In the genomic region with DNA sequence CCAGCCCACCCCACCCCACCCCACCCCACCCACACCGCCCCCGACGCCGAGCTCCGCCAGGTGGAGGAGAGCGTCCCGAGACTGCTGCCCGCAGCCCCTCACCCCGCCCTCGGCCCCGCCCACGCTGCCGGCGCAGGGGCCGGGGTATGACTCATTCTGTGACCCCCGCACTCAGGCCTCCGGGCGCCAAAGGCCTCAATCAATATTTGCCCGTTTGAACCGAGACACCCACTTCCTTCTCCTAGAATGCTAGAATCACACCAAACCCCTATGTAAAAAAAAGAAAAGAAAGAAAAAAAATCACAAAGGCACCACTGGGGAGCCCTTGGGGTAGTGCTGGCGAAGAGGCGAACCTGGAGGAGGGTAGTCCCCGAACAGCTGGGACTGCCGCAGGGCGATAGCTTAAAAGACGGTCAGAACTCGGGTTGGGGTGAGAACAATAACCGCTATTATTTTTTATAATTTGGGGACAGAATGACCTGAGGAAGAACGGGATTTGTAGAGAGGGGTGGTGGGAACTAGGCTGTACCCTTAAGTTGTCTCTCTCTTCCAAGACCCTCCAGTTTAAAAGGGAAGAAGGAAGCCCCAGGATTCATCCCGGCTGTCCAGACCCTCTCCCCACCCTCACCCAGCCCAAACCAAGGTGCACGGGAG, we compare ENCODE assay signal across 9 cellular contexts. TPM values are rescaled to one million over a fixed set of nuclear protein-coding genes. Genes with fewer than 3 reads are reported as not detected.
DNase-seq lines count a peak whose midpoint lies in the region; ATAC-seq, FAIRE-seq and TF ChIP-seq lines count a peak whose summit lies in the region.
"Had no signal": no experiment of that assay in that cellular context is flagged by ENCODE, and none has a peak within 500 bp of the region (broad histone marks: within the 10 kb centered on the region; RNA-seq: fewer than 3 reads in every experiment).

No MANE protein-coding gene starts in this region.

- H3K79me2 ChIP-seq in PC-9 (ENCODE audit: low read depth) (peaks cover 80% of the 10 kb centered on the region), K562 (ENCODE audit: control insufficient read depth, insufficient read depth, low read length) (peaks cover 44% of the 10 kb centered on the region)

- TF ChIP-seq CTCF in PC-9 (conservative IDR thresholded peaks at IDR 0.05) (no peak), K562 (IDR thresholded peaks at IDR 0.05 in 2 of 3, conservative IDR thresholded peaks at IDR 0.05 in 1 of 3; ENCODE audit: insufficient read depth in 2 of 3, low read depth in 1 of 3, low read length in 3 of 3) (peak in 1 of 3 experiments; percentile 12; a peak in 1 of 6 replicates)

- H3K9ac ChIP-seq in K562 (ENCODE audit: insufficient read depth in 1 of 2, low read depth in 2 of 2, low read length in 2 of 2) = peak overlapping the region; percentile 81 to 97

- H3K4me3 ChIP-seq in PC-9 = peak overlapping the region; percentile 100
- H3K4me3 ChIP-seq in K562 = peak overlapping the region; percentile 58

- no peak for FAIRE-seq in K562 (lab: Jason Lieb, UNC)

- peak; percentile 48 for ATAC-seq in HG02763 (IDR thresholded peaks at IDR 0.05; ENCODE audit: unreplicated experiment)
- peak; percentile 75 for ATAC-seq in K562
- peak; percentile 44 for ATAC-seq in left colon
- peak; percentile 61 to 67 for ATAC-seq in stimulated activated naive B cell treated with anti-CD40 and anti-IgM and Interleukin-4, amounts not matched to agents 10 μg/mL and 1 μg/mL and 100 μg/mL, for 72 hours (replicated peaks)
- ATAC-seq in GM18868 (IDR thresholded peaks at IDR 0.05; ENCODE audit: unreplicated experiment) = no peak

- no peaks in the 10 kb centered on the region for H3K36me3 Mint-ChIP-seq in stimulated activated naive B cell treated with anti-CD40 and anti-IgM and Interleukin-4, amounts not matched to agents 10 μg/mL and 1 μg/mL and 100 μg/mL, for 72 hours

- H4K20me1 ChIP-seq in PC-9 (ENCODE audit: insufficient read depth) (peaks cover 55% of the 10 kb centered on the region), K562 (replicated peaks; ENCODE audit: control insufficient read depth, insufficient read depth, low read length) (no peaks in the 10 kb centered on the region)

- no peaks in the 10 kb centered on the region for H3K9me3 Mint-ChIP-seq in stimulated activated naive B cell treated with anti-CD40 and anti-IgM and Interleukin-4, amounts not matched to agents 10 μg/mL and 1 μg/mL and 100 μg/mL, for 72 hours

- in situ Hi-C loops in K562 (cut with MboI) = no loop called here

- H3K4me2 ChIP-seq in PC-9 (peak overlapping the region; percentile 100), K562 (ENCODE audit: insufficient read depth, low read length) (peak overlapping the region; percentile 88)

- DNase-seq in ELR (ENCODE audit: low read depth) (peak; percentile 69), PC-9 (peak; percentile 62 to 73), K562 (ENCODE audit: extremely low read depth in 1 of 4, low spot score in 3 of 4) (peak; percentile 88 to 91 (median 90)), left colon (no peak)
- peak; percentile 16 for DNase-seq in stimulated activated naive B cell treated with anti-CD40 and anti-IgM and Interleukin-4, amounts not matched to agents 10 μg/mL and 1 μg/mL and 100 μg/mL, for 72 hours
- no peak for DNase-seq in NK-92 treated with Interleukin-12 subunit alpha and Interleukin-12 subunit beta, amount 100 ng/mL, for 24 hours (lab: John Stamatoyannopoulos, UW)

- H3K9me3 ChIP-seq in PC-9 (ENCODE audit: insufficient read depth, low read depth) = no peaks in the 10 kb centered on the region
- no peaks in the 10 kb centered on the region for H3K9me3 ChIP-seq in K562 (replicated peaks; ENCODE audit: control insufficient read depth, insufficient read depth, low read depth, low read length)

- H3K36me3 ChIP-seq in PC-9 (ENCODE audit: low read depth) = peaks cover 49% of the 10 kb centered on the region
- H3K36me3 ChIP-seq in K562 (ENCODE audit: control insufficient read depth, insufficient read depth, low read length) = peaks cover 36% of the 10 kb centered on the region; the same call in 2 of the 3 replicates

- peaks cover 69% of the 10 kb centered on the region for H3K4me1 ChIP-seq in PC-9 (replicated peaks; ENCODE audit: insufficient read depth)
- H3K4me1 ChIP-seq in K562 (replicated peaks in 1 of 2; ENCODE audit: control insufficient read depth in 2 of 2, insufficient read depth in 2 of 2, low read length in 2 of 2) = peaks cover 46 to 56% of the 10 kb centered on the region in 2 experiments

- H3K27me3 ChIP-seq in PC-9 (ENCODE audit: insufficient read depth, low read depth) = no peaks in the 10 kb centered on the region
- no peaks in the 10 kb centered on the region for H3K27me3 ChIP-seq in K562 (ENCODE audit: control insufficient read depth in 2 of 2, insufficient read depth in 2 of 2, low read length in 2 of 2)

- H3K27ac Mint-ChIP-seq in stimulated activated naive B cell treated with anti-CD40 and anti-IgM and Interleukin-4, amounts not matched to agents 10 μg/mL and 1 μg/mL and 100 μg/mL, for 72 hours = peak overlapping the region; percentile 56

- BruUV-seq in PC-9 (replicated peaks; lab: Mats Ljungman, UMichigan) = TSS peak; percentile 53
- BruUV-seq in K562 (replicated peaks; lab: Mats Ljungman, UMichigan) = TSS peak; percentile 94

- H3K9me1 ChIP-seq in K562 (ENCODE audit: control insufficient read depth, insufficient read depth, low read length) = peaks cover 3% of the 10 kb centered on the region

- CTCF ChIA-PET in PC-9 (lab: Charles Lee) = interaction anchor here (1.3 kb wide), 1 partner anchor 53 kb away, joined by 7 read pairs; no protein-coding TSS in a partner anchor
- CTCF ChIA-PET in K562 (lab: Yijun Ruan, JAX; ENCODE audit: low intra/inter-chr PET ratio) = interaction anchor here (0.7 to 3.6 kb wide), 4 partner anchors 19 to 463 kb away, joined by 3 to 29 read pairs (median 6); no protein-coding TSS in a partner anchor

- 0% methylated on average over 14 of the region's 31 CpGs for WGBS in K562 (ENCODE audit: insufficient coverage, low coverage, missing lambda C conversion rate)

- peaks cover 2 to 19% of the 10 kb centered on the region in 2 donors for H3K4me1 Mint-ChIP-seq in stimulated activated naive B cell treated with anti-CD40 and anti-IgM and Interleukin-4, amounts not matched to agents 10 μg/mL and 1 μg/mL and 100 μg/mL, for 72 hours

- POLR2A ChIA-PET in PC-9 (lab: Charles Lee; ENCODE audit: unreplicated experiment) (interaction anchor here (0.6 to 5.7 kb wide), 12 partner anchors 9 to 757 kb away, joined by 4 to 354 read pairs (median 11); partner anchors contain the start of gene KRT18), K562 (lab: Yijun Ruan, JAX) (interaction anchor here (0.6 to 4.2 kb wide), 13 partner anchors 8 to 111 kb away, joined by 3 to 35 read pairs (median 4); partner anchors contain the start of gene KRT18)

- intact Hi-C loops in PC-9 (cut with micrococcal nuclease; ENCODE audit: unreplicated experiment) (no loop called here), K562 (cut with micrococcal nuclease) (no loop called here), left colon (cut with DNase I, micrococcal nuclease) (no loop called here)

- peaks cover 24 to 38% of the 10 kb centered on the region in 2 donors for H3K27me3 Mint-ChIP-seq in stimulated activated naive B cell treated with anti-CD40 and anti-IgM and Interleukin-4, amounts not matched to agents 10 μg/mL and 1 μg/mL and 100 μg/mL, for 72 hours

- peaks cover 90% of the 10 kb centered on the region for H3F3A ChIP-seq in PC-9 (ENCODE audit: insufficient read depth, low read depth)

- TF ChIP-seq RAD21 in K562 (CRISPR knock-in tag; conservative IDR thresholded peaks at IDR 0.05 in 1 of 2, IDR thresholded peaks at IDR 0.05 in 1 of 2) = no peak

- peak overlapping the region; percentile 93 for H3K27ac ChIP-seq in PC-9
- peak overlapping the region; percentile 76 for H3K27ac ChIP-seq in K562 (ENCODE audit: extremely low read depth, low read depth, low read length)

- TF ChIP-seq POLR2A in K562 (conservative IDR thresholded peaks at IDR 0.05) = peak; percentile 66

- H3K9me2 ChIP-seq in PC-9 (ENCODE audit: insufficient read depth) = no peaks in the 10 kb centered on the region

- H3K4me3 Mint-ChIP-seq in stimulated activated naive B cell treated with anti-CD40 and anti-IgM and Interleukin-4, amounts not matched to agents 10 μg/mL and 1 μg/mL and 100 μg/mL, for 72 hours = peak overlapping the region; percentile 64 to 73

- TF ChIP-seq EP300 in K562 (IDR thresholded peaks at IDR 0.05; ENCODE audit: low read length) = peak; percentile 51

- H2AFZ ChIP-seq in PC-9 = no peak overlapping the region; the same call in 1 of the 2 replicates
- peak overlapping the region; percentile 74 for H2AFZ ChIP-seq in K562 (ENCODE audit: low read depth, low read length)

RNA-seq across cellular contexts. Expression of gene KRT8, which starts 0.9 kb away (rescaled TPM):
- total RNA-seq in PC-9 (2021) (2,689 and 2,962 TPM in 2 replicates), K562 (2014; rRNA removed) (262 and 326 TPM in 2 replicates), K562 (2014; rRNA removed; fragmentation: Illumina TruSeq; extraction: Trizol) (157 and 159 TPM in 2 replicates), K562 (2015; rRNA removed; fragmentation: Illumina TruSeq; extraction: Trizol) (193 and 197 TPM in 2 replicates), K562 (2021) (364 and 392 TPM in 2 replicates), left colon (1,000 to 10,000 TPM; 4,047 to 4,291 TPM)
- 132 and 303 TPM in 2 replicates for total RNA-seq in K562 (2011; cell fraction: chromatin; rRNA removed; ENCODE audit: low replicate concordance)
- total RNA-seq in K562 (2011; cell fraction: nucleolus; rRNA removed) = 225 and 301 TPM in 2 replicates
- 196 and 242 TPM in 2 replicates for total RNA-seq in K562 (2011; cell fraction: nucleoplasm; rRNA removed)
- polyA plus RNA-seq in K562 (2011; rRNA removed) (616 and 661 TPM in 2 replicates), K562 (2014; fragmentation: Illumina TruSeq; extraction: Trizol) (260 and 315 TPM in 2 replicates), K562 (2014; fragmentation: Nextera tagmentation; extraction: Ambion mirVana) (10 to 100 TPM; 41.5 to 49.8 TPM), K562 (2014; rRNA removed) (388 and 435 TPM in 2 replicates)
- 730 and 1,428 TPM in 2 replicates for polyA plus RNA-seq in K562 (2011; cell fraction: cytosol; rRNA removed)
- polyA plus RNA-seq in K562 (2011; cell fraction: nucleus; rRNA removed) = 253 and 293 TPM in 2 replicates
- polyA plus RNA-seq in K562 (2012) = 420 and 432 TPM in 2 replicates
- 930 and 1,077 TPM in 2 replicates for polyA minus RNA-seq in K562 (2011; rRNA and poly(A)+ RNA removed)
- 578 and 629 TPM in 2 replicates for polyA minus RNA-seq in K562 (2011; cell fraction: cytosol; rRNA and poly(A)+ RNA removed)
- 134 and 183 TPM in 2 replicates for polyA minus RNA-seq in K562 (2011; cell fraction: nucleus; rRNA and poly(A)+ RNA removed)

RNA-seq across cellular contexts. Expression of gene KRT18, which starts 44.9 kb away (rescaled TPM):
- 2,869 and 2,977 TPM in 2 replicates for total RNA-seq in PC-9 (2021)
- 104 and 217 TPM in 2 replicates for total RNA-seq in K562 (2011; cell fraction: chromatin; rRNA removed; ENCODE audit: low replicate concordance)
- total RNA-seq in K562 (2011; cell fraction: nucleolus; rRNA removed) = 123 and 155 TPM in 2 replicates
- 141 and 184 TPM in 2 replicates for total RNA-seq in K562 (2011; cell fraction: nucleoplasm; rRNA removed)
- total RNA-seq in K562 (2014; rRNA removed) = 486 and 561 TPM in 2 replicates
- total RNA-seq in K562 (2014; rRNA removed; fragmentation: Illumina TruSeq; extraction: Trizol) = 206 and 246 TPM in 2 replicates
- total RNA-seq in K562 (2015; rRNA removed; fragmentation: Illumina TruSeq; extraction: Trizol) = 279 and 281 TPM in 2 replicates
- total RNA-seq in K562 (2021) = 332 and 346 TPM in 2 replicates
- 349 and 358 TPM in 2 replicates for polyA plus RNA-seq in K562 (2011; rRNA removed)
- polyA plus RNA-seq in K562 (2011; cell fraction: cytosol; rRNA removed) = 448 and 603 TPM in 2 replicates
- 384 and 542 TPM in 2 replicates for polyA plus RNA-seq in K562 (2011; cell fraction: nucleus; rRNA removed)
- 369 and 519 TPM in 2 replicates for polyA plus RNA-seq in K562 (2012)
- polyA plus RNA-seq in K562 (2014; fragmentation: Illumina TruSeq; extraction: Trizol) = 323 and 346 TPM in 2 replicates
- 10 to 100 TPM; 26.3 to 34.2 TPM for polyA plus RNA-seq in K562 (2014; fragmentation: Nextera tagmentation; extraction: Ambion mirVana)
- polyA plus RNA-seq in K562 (2014; rRNA removed) = 231 and 235 TPM in 2 replicates
- 306 and 320 TPM in 2 replicates for polyA minus RNA-seq in K562 (2011; rRNA and poly(A)+ RNA removed)
- 439 and 476 TPM in 2 replicates for polyA minus RNA-seq in K562 (2011; cell fraction: cytosol; rRNA and poly(A)+ RNA removed)
- polyA minus RNA-seq in K562 (2011; cell fraction: nucleus; rRNA and poly(A)+ RNA removed) = 86.2 and 137 TPM in 2 replicates
- total RNA-seq in left colon = 100 to 1,000 TPM; 815 to 912 TPM

RNA-seq across cellular contexts. Expression of gene KRT78, which starts 55.2 kb away (rescaled TPM):
- total RNA-seq in PC-9 (2021) (1.5 and 1.7 TPM in 2 replicates), K562 (2014; rRNA removed) (not detected in 2 replicates), K562 (2014; rRNA removed; fragmentation: Illumina TruSeq; extraction: Trizol) (not detected in 2 replicates), K562 (2015; rRNA removed; fragmentation: Illumina TruSeq; extraction: Trizol) (not detected in 2 replicates), K562 (2021) (not detected in 2 replicates), left colon (not detected)
- not detected in 2 replicates for total RNA-seq in K562 (2011; cell fraction: chromatin; rRNA removed; ENCODE audit: low replicate concordance)
- not detected in 2 replicates for total RNA-seq in K562 (2011; cell fraction: nucleolus; rRNA removed)
- total RNA-seq in K562 (2011; cell fraction: nucleoplasm; rRNA removed) = not detected in 2 replicates
- polyA plus RNA-seq in K562 (2011; rRNA removed) (0.08 TPM in 1 of 2 replicates, not detected in the other), K562 (2014; fragmentation: Illumina TruSeq; extraction: Trizol) (not detected in 2 replicates), K562 (2014; fragmentation: Nextera tagmentation; extraction: Ambion mirVana) (not detected), K562 (2014; rRNA removed) (not detected in 2 replicates)
- polyA plus RNA-seq in K562 (2011; cell fraction: cytosol; rRNA removed) = not detected in 2 replicates
- not detected in 2 replicates for polyA plus RNA-seq in K562 (2011; cell fraction: nucleus; rRNA removed)
- not detected in 2 replicates for polyA plus RNA-seq in K562 (2012)
- not detected in 2 replicates for polyA minus RNA-seq in K562 (2011; rRNA and poly(A)+ RNA removed)
- not detected in 2 replicates for polyA minus RNA-seq in K562 (2011; cell fraction: cytosol; rRNA and poly(A)+ RNA removed)
- not detected in 2 replicates for polyA minus RNA-seq in K562 (2011; cell fraction: nucleus; rRNA and poly(A)+ RNA removed)
- total RNA-seq: skeletal muscle tissue had no signal

Comparison
In these comparisons a context has a peak if more than half of its experiments do, and no peak if none do; other contexts are left out.
1. DNase-seq: peak in ELR (single experiment), PC-9 (2 of 2), K562 (4 of 4) and stimulated activated naive B cell treated with anti-CD40 and anti-IgM and Interleukin-4, amounts not matched to agents 10 μg/mL and 1 μg/mL and 100 μg/mL, for 72 hours (single experiment); none in left colon (0 of 2) and NK-92 treated with Interleukin-12 subunit alpha and Interleukin-12 subunit beta, amount 100 ng/mL, for 24 hours (single experiment).